ENCODE assay signal across 10 cellular contexts in the genomic region with DNA sequence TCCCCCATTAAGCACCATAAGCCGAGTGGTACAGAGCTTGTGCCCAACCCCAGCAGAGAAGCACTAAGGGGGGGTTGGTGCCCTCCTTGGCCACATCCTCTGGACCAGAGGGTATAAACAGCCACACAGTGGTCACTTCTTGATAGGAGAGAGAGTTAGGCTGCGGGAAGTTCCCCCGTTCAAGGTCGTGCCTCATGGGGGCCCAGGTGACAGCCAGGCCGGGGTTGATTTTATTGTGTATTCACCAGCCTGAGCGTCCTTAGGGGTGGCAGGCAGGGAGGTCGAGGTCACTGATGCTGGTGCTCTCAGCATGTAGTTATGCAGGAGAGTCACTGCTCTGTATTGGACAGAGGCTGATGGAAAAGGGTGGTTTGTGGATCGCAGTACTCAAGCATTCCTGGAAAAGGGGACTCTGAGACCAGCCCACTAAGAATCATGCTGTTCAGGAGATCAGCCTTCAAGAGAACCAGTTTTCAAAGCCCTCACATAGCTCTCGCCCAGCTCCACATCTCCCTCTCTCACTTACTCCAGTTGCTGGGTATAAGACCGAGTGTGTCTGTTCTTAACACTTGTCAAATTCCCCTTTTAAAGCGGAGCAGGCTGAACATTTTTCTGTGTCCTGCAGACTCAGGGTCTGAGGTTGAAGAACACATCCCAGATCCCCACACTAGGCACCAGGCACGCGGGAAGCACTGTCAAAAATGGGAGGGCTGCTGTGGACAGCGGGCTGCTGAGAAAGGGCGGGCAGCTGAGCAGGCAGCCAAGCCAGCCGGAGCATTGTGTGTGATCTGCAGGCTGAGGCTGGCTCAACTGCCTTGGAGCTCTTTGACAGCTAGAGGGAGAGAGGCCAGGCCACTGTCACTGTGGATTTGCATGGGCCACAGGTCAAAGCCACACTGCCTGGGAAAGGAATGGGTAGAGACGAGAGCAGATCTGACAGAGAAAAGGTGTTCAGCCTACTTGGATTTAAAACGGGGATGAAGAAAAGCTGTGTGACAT. TPM values are rescaled to one million over a fixed set of nuclear protein-coding genes. Genes with fewer than 3 reads are reported as not detected.
DNase-seq lines count a peak whose midpoint lies in the region; ATAC-seq lines count a peak whose summit lies in the region.
"Had no signal": no experiment of that assay in that cellular context is flagged by ENCODE, and none has a peak within 500 bp of the region (broad histone marks: within the 10 kb centered on the region; RNA-seq: fewer than 3 reads in every experiment).

No MANE protein-coding gene starts in this region.

- H3K36me3 Mint-ChIP-seq in stimulated activated effector memory CD8-positive, alpha-beta T cell treated with anti-CD3 and anti-CD28 coated beads, Interleukin-12 subunit alpha, Interleukin-12 subunit beta, amount 100 ng/mL, for 72 hours: no peaks in the 10 kb centered on the region

- 29% methylated on average over 18 of the region's 18 CpGs for WGBS in urinary bladder

- no peaks in the 10 kb centered on the region for H3K9me3 ChIP-seq in duodenal mucosa (ENCODE audit: control insufficient read depth in 1 of 2, low read length in 2 of 2)

- DNase-seq in NCI-H82 (lab: John Stamatoyannopoulos, UW): peak; percentile 34
- DNase-seq in NCI-H82 treated with DMSO at 0.1 percent for 48 hours (lab: John Stamatoyannopoulos, UW; ENCODE audit: unreplicated experiment): no peak
- peak; percentile 41 for DNase-seq in mucosa of gallbladder (ENCODE audit: low spot score)
- no peak for DNase-seq in foreskin melanocyte
- no peak for DNase-seq in DMS79 (lab: John Stamatoyannopoulos, UW)
- DNase-seq in stimulated activated effector memory CD8-positive, alpha-beta T cell treated with anti-CD3 and anti-CD28 coated beads, Interleukin-12 subunit alpha, Interleukin-12 subunit beta, amount 100 ng/mL, for 72 hours (ENCODE audit: low spot score in 2 of 2): no peak
- DNase-seq: activated CD4-positive, alpha-beta T cell treated with anti-CD3 and anti-CD28 coated beads, Interleukin-2, amount 10 ng/mL, durations not matched to agents 7 days and 5 days had no signal

- H3K4me3 Mint-ChIP-seq in stimulated activated effector memory CD8-positive, alpha-beta T cell treated with anti-CD3 and anti-CD28 coated beads, Interleukin-12 subunit alpha, Interleukin-12 subunit beta, amount 100 ng/mL, for 72 hours: no peak overlapping the region
- H3K4me3 Mint-ChIP-seq: activated CD4-positive, alpha-beta T cell treated with anti-CD3 and anti-CD28 coated beads, Interleukin-2, amount 10 ng/mL, durations not matched to agents 7 days and 5 days had no signal

- H3K4me3 ChIP-seq in duodenal mucosa (ENCODE audit: low read depth in 1 of 2, low read length in 2 of 2) (peak overlapping the region; percentile 56 to 59), urinary bladder (ENCODE audit: low read depth, low read length) (peak overlapping the region; percentile 70)

- H3K27me3 ChIP-seq in duodenal mucosa (ENCODE audit: control insufficient read depth in 1 of 2, insufficient read depth in 2 of 2, low read length in 2 of 2): peaks cover 14 to 34% of the 10 kb centered on the region in 2 donors

- H3K36me3 ChIP-seq in duodenal mucosa (ENCODE audit: control insufficient read depth in 1 of 2, insufficient read depth in 2 of 2, low read length in 2 of 2) (no peaks in the 10 kb centered on the region), urinary bladder (ENCODE audit: insufficient read depth) (no peaks in the 10 kb centered on the region)

- H3K4me1 ChIP-seq in duodenal mucosa (ENCODE audit: control insufficient read depth in 1 of 2, insufficient read depth in 2 of 2, low read length in 2 of 2): peaks cover 21 to 28% of the 10 kb centered on the region in 2 donors
- no peaks in the 10 kb centered on the region for H3K4me1 ChIP-seq in urinary bladder (ENCODE audit: insufficient read depth)

- H3K4me1 Mint-ChIP-seq in stimulated activated effector memory CD8-positive, alpha-beta T cell treated with anti-CD3 and anti-CD28 coated beads, Interleukin-12 subunit alpha, Interleukin-12 subunit beta, amount 100 ng/mL, for 72 hours: peaks cover 15% of the 10 kb centered on the region

- ATAC-seq in stimulated activated effector memory CD8-positive, alpha-beta T cell treated with anti-CD3 and anti-CD28 coated beads, Interleukin-12 subunit alpha, Interleukin-12 subunit beta, amount 100 ng/mL, for 72 hours: no peak

- peak overlapping the region; percentile 1 for H3K27ac ChIP-seq in duodenal mucosa (ENCODE audit: low read depth, low read length)
- no peak overlapping the region for H3K27ac ChIP-seq in urinary bladder (ENCODE audit: low read depth)
- H3K27ac ChIP-seq: C4-2B had no signal

- H3K9ac ChIP-seq in duodenal mucosa (ENCODE audit: low read depth in 1 of 2, low read length in 2 of 2): peak overlapping the region; percentile 27 to 48

- H3K27ac Mint-ChIP-seq in stimulated activated effector memory CD8-positive, alpha-beta T cell treated with anti-CD3 and anti-CD28 coated beads, Interleukin-12 subunit alpha, Interleukin-12 subunit beta, amount 100 ng/mL, for 72 hours: no peak overlapping the region
- H3K27ac Mint-ChIP-seq: activated CD4-positive, alpha-beta T cell treated with anti-CD3 and anti-CD28 coated beads, Interleukin-2, amount 10 ng/mL, durations not matched to agents 7 days and 5 days had no signal

- H3K9me3 Mint-ChIP-seq in stimulated activated effector memory CD8-positive, alpha-beta T cell treated with anti-CD3 and anti-CD28 coated beads, Interleukin-12 subunit alpha, Interleukin-12 subunit beta, amount 100 ng/mL, for 72 hours: no peaks in the 10 kb centered on the region
- H3K9me3 Mint-ChIP-seq: activated CD4-positive, alpha-beta T cell treated with anti-CD3 and anti-CD28 coated beads, Interleukin-2, amount 10 ng/mL, durations not matched to agents 7 days and 5 days had no signal

RNA-seq across cellular contexts. Expression of gene ITGA9, which starts 1.8 kb away (rescaled TPM):
- total RNA-seq in mucosa of gallbladder (51.0 TPM), urinary bladder (56.4 TPM)
- 19.6 TPM for polyA plus RNA-seq in urinary bladder
- total RNA-seq: activated CD4-positive, alpha-beta T cell treated with anti-CD3 and anti-CD28 coated beads, Interleukin-2, amount 10 ng/mL, durations not matched to agents 7 days and 5 days had no signal

Comparison
In these comparisons a context has a peak if more than half of its experiments do, and no peak if none do; other contexts are left out.
1. DNase-seq: peak in NCI-H82 (single experiment) and mucosa of gallbladder (single experiment); none in NCI-H82 treated with DMSO at 0.1 percent for 48 hours (single experiment), foreskin melanocyte (single experiment), DMS79 (single experiment) and stimulated activated effector memory CD8-positive, alpha-beta T cell treated with anti-CD3 and anti-CD28 coated beads, Interleukin-12 subunit alpha, Interleukin-12 subunit beta, amount 100 ng/mL, for 72 hours (0 of 2).